Comparison of ENCODE assay signal across 26 cellular contexts in genomic region chr4:120858776-120859175, GRCh38.
DNase-seq lines count a peak whose midpoint lies in the region; ATAC-seq and TF ChIP-seq lines count a peak whose summit lies in the region.
"Had no signal": no experiment of that assay in that cellular context is flagged by ENCODE, and none has a peak within 500 bp of the region (broad histone marks: within the 10 kb centered on the region; RNA-seq: fewer than 3 reads in every experiment).

No MANE protein-coding gene starts in this region.

- H3K27me3 ChIP-seq in foreskin keratinocyte, result no peaks in the 10 kb centered on the region
- H3K27me3 ChIP-seq: brain microvascular endothelial cell, esophagus squamous epithelium had no signal

- no peak overlapping the region for H3K27ac Mint-ChIP-seq in activated naive CD8-positive, alpha-beta T cell treated with anti-CD3 and anti-CD28 coated beads, Interleukin-2, amount 50 U/mL, for 24 hours
- H3K27ac Mint-ChIP-seq in Calu3 (ENCODE audit: unreplicated experiment) (no peak overlapping the region), natural killer cell (no peak overlapping the region)
- H3K27ac Mint-ChIP-seq: activated T-helper 2 cell treated with anti-CD3 and anti-CD28 coated beads, Interferon-gamma antibody, Interleukin-2, Interleukin-4, amounts not matched to agents 10 μg/mL and 5 μg/mL and 100 μg/mL, durations not matched to agents 14 hours and 24 hours and 36 hours; CD8-positive, alpha-beta T cell; progenitor cell of endocrine pancreas; T-helper 2 cell treated with Interferon-gamma antibody and Interleukin-4, amounts not matched to agents 5 μg/mL and 100 μg/mL, for 36 hours; type B pancreatic cell had no signal

- no peak overlapping the region for H3K27ac ChIP-seq in foreskin keratinocyte
- H3K27ac ChIP-seq: brain microvascular endothelial cell, esophagus squamous epithelium, KMS-11, WERI-Rb-1 had no signal

- TF ChIP-seq CTCF in foreskin keratinocyte (conservative IDR thresholded peaks at IDR 0.05) (no peak), Calu3 (IDR thresholded peaks at IDR 0.05; ENCODE audit: unreplicated experiment) (no peak), natural killer cell (IDR thresholded peaks at IDR 0.05) (no peak)

- H3K9me3 Mint-ChIP-seq in activated naive CD8-positive, alpha-beta T cell treated with anti-CD3 and anti-CD28 coated beads, Interleukin-2, amount 50 U/mL, for 24 hours, result no peaks in the 10 kb centered on the region
- no peaks in the 10 kb centered on the region for H3K9me3 Mint-ChIP-seq in Calu3 (ENCODE audit: low read depth, unreplicated experiment)
- H3K9me3 Mint-ChIP-seq in natural killer cell, result no peaks in the 10 kb centered on the region
- H3K9me3 Mint-ChIP-seq: activated T-helper 2 cell treated with anti-CD3 and anti-CD28 coated beads, Interferon-gamma antibody, Interleukin-2, Interleukin-4, amounts not matched to agents 10 μg/mL and 5 μg/mL and 100 μg/mL, durations not matched to agents 14 hours and 24 hours and 36 hours; CD8-positive, alpha-beta T cell; T-helper 2 cell treated with Interferon-gamma antibody and Interleukin-4, amounts not matched to agents 5 μg/mL and 100 μg/mL, for 36 hours; type B pancreatic cell had no signal

- intact Hi-C loops in Calu3 (cut with micrococcal nuclease; ENCODE audit: unreplicated experiment), result no loop called here
- intact Hi-C loops in natural killer cell (cut with micrococcal nuclease), result no loop called here

- H3K36me3 Mint-ChIP-seq in activated naive CD8-positive, alpha-beta T cell treated with anti-CD3 and anti-CD28 coated beads, Interleukin-2, amount 50 U/mL, for 24 hours (ENCODE audit: low read depth), result no peaks in the 10 kb centered on the region
- H3K36me3 Mint-ChIP-seq in Calu3 (ENCODE audit: insufficient read depth, unreplicated experiment) (no peaks in the 10 kb centered on the region), natural killer cell (no peaks in the 10 kb centered on the region)
- H3K36me3 Mint-ChIP-seq: CD8-positive, alpha-beta T cell; type B pancreatic cell had no signal

- H3K4me1 Mint-ChIP-seq in activated naive CD8-positive, alpha-beta T cell treated with anti-CD3 and anti-CD28 coated beads, Interleukin-2, amount 50 U/mL, for 24 hours, result peaks cover 15% of the 10 kb centered on the region
- H3K4me1 Mint-ChIP-seq in Calu3 (ENCODE audit: low read depth, unreplicated experiment), result no peaks in the 10 kb centered on the region
- H3K4me1 Mint-ChIP-seq in natural killer cell, result no peaks in the 10 kb centered on the region

- H3K4me1 ChIP-seq in foreskin keratinocyte, result no peaks in the 10 kb centered on the region
- H3K4me1 ChIP-seq: esophagus squamous epithelium had no signal

- BruUV-seq in Calu3 (replicated peaks; lab: Mats Ljungman, UMichigan), result no TSS peak

- H3K4me3 Mint-ChIP-seq in activated naive CD8-positive, alpha-beta T cell treated with anti-CD3 and anti-CD28 coated beads, Interleukin-2, amount 50 U/mL, for 24 hours, result no peak overlapping the region
- no peak overlapping the region for H3K4me3 Mint-ChIP-seq in Calu3 (ENCODE audit: low read depth, unreplicated experiment)
- H3K4me3 Mint-ChIP-seq in natural killer cell, result no peak overlapping the region
- H3K4me3 Mint-ChIP-seq: CD8-positive, alpha-beta T cell; T-helper 2 cell treated with Interferon-gamma antibody and Interleukin-4, amounts not matched to agents 5 μg/mL and 100 μg/mL, for 36 hours; type B pancreatic cell had no signal

- CTCF ChIA-PET in Calu3 (lab: Charles Lee), result no interaction called here

- peak; percentile 55 for DNase-seq in EL
- DNase-seq in HT1080 (ENCODE audit: low read depth), result peak; percentile 42
- DNase-seq in activated naive CD8-positive, alpha-beta T cell treated with anti-CD3 and anti-CD28 coated beads, Interleukin-2, amount 50 U/mL, for 24 hours, result no peak
- DNase-seq in foreskin keratinocyte, result no peak
- DNase-seq in Calu3, result no peak
- no peak for DNase-seq in NCI-H2227 treated with DMSO at 0.1 percent for 48 hours (lab: John Stamatoyannopoulos, UW)
- no peak for DNase-seq in natural killer cell
- DNase-seq in NCI-H526 treated with DMSO at 0.1 percent for 48 hours (lab: John Stamatoyannopoulos, UW), result no peak
- DNase-seq: activated CD4-positive, alpha-beta T cell treated with anti-CD3 and anti-CD28 coated beads, Interleukin-2, amount 50 U/mL, for 1 hour; brain microvascular endothelial cell; CD8-positive, alpha-beta T cell; DMS153; esophagus squamous epithelium; GDM1; glutamatergic neuron; NCI-H1048; NCI-H1694 treated with DMSO at 0.1 percent for 48 hours; stimulated activated CD4-positive, alpha-beta T cell treated with anti-CD3 and anti-CD28 coated beads, Interleukin-15, amount 100 ng/mL, for 24 hours; stimulated activated CD8-positive, alpha-beta memory T cell treated with anti-CD3 and anti-CD28 coated beads, Interleukin-4, amount 100 ng/mL, for 48 hours had no signal

- H3K27me3 Mint-ChIP-seq in activated naive CD8-positive, alpha-beta T cell treated with anti-CD3 and anti-CD28 coated beads, Interleukin-2, amount 50 U/mL, for 24 hours, result peaks cover 2% of the 10 kb centered on the region
- H3K27me3 Mint-ChIP-seq in Calu3 (ENCODE audit: unreplicated experiment) (no peaks in the 10 kb centered on the region), natural killer cell (ENCODE audit: low read depth in 2 of 2) (no peaks in the 10 kb centered on the region)
- H3K27me3 Mint-ChIP-seq: progenitor cell of endocrine pancreas, type B pancreatic cell had no signal

- peak; percentile 78 for ATAC-seq in activated naive CD8-positive, alpha-beta T cell treated with anti-CD3 and anti-CD28 coated beads, Interleukin-2, amount 50 U/mL, for 24 hours
- ATAC-seq in foreskin keratinocyte, result peak; percentile 24
- ATAC-seq in natural killer cell, result no peak
- ATAC-seq: CD8-positive, alpha-beta T cell; sciatic nerve had no signal

Comparison
In these comparisons a context has a peak if more than half of its experiments do, and no peak if none do; other contexts are left out.
1. DNase-seq: peak in EL (single experiment) and HT1080 (single experiment); none in activated naive CD8-positive, alpha-beta T cell treated with anti-CD3 and anti-CD28 coated beads, Interleukin-2, amount 50 U/mL, for 24 hours (single experiment), foreskin keratinocyte (0 of 2), Calu3 (single experiment), NCI-H2227 treated with DMSO at 0.1 percent for 48 hours (single experiment), natural killer cell (single experiment) and NCI-H526 treated with DMSO at 0.1 percent for 48 hours (single experiment).
2. ATAC-seq: peak in activated naive CD8-positive, alpha-beta T cell treated with anti-CD3 and anti-CD28 coated beads, Interleukin-2, amount 50 U/mL, for 24 hours (single experiment) and foreskin keratinocyte (single experiment); none in natural killer cell (0 of 3).